1 cellular context compared by ENCODE assay signal in the genomic region with DNA sequence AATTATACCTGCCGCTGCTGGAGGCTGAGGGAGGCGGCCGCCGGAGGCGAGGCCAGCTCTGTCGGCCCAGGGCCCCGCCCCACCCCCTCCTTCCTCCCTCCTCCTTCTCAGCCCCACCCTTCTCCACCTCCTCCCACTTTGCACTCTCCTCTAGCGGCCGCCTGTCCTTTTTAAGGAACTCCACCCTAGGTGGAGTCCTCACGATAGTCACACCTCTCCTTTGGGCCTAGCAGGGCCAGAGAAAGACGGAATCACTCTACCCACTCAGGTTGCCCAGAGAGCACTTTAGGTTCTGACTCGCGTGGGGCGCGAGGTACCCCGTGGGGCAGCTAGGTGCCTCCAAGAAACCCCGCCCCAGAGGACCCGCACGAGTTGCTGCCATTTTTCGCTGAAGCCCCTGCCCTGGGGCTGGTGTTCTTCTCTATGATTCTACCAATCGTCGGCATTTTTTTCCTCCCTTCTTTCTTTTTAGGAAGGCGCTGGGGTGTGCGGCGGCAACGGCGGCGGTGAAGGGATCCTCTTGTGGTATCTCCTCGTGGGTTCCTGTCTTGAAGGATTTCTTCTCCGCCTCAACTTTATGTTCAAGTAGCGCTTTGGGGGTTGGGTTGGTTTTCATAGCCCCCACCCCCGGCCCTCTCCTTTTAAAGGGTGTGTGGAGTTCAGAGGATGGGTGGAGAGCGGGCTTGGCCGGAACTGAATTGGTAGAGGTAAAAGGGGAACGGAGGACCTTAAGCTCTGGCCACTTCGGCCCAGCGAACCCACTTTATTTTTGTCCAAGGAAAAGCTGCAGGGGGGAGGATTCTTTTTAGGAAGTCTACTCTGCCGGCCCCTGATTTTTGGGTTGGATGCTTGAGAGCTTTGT.
TF ChIP-seq lines count a peak whose summit lies in the region.

A gene (plus strand): TSS at position 136 of the 862 bp plus-strand sequence. CDS start 979 bp downstream, outside the sequence.

TF ChIP-seq in H1, 55 proteins besides CTCF, POLR2A, EP300 and RAD21:
- TF ChIP-seq ASH2L (IDR thresholded peaks at IDR 0.05; ENCODE audit: low read length) (peak; percentile 37), PHF8 (conservative IDR thresholded peaks at IDR 0.05; ENCODE audit: low read depth, low read length) (peak; percentile 43; the same call in 1 of the 2 replicates), TAF1 (IDR thresholded peaks at IDR 0.05; ENCODE audit: low read depth, low read length) (peak; percentile 29; the same call in 1 of the 2 replicates), CREB1 (IDR thresholded peaks at IDR 0.05) (no peak), KDM4A (IDR thresholded peaks at IDR 0.05; ENCODE audit: low read depth, low read length, severe bottlenecking) (peak; percentile 27), TCF12 (IDR thresholded peaks at IDR 0.05; ENCODE audit: low read depth, low read length) (no peak)
- TF ChIP-seq, protein P1, sequence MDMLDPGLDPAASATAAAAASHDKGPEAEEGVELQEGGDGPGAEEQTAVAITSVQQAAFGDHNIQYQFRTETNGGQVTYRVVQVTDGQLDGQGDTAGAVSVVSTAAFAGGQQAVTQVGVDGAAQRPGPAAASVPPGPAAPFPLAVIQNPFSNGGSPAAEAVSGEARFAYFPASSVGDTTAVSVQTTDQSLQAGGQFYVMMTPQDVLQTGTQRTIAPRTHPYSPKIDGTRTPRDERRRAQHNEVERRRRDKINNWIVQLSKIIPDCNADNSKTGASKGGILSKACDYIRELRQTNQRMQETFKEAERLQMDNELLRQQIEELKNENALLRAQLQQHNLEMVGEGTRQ (IDR thresholded peaks at IDR 0.05; ENCODE audit: low read length), result no peak
